Comparison of ENCODE assay signal across 8 cellular contexts in the genomic region with DNA sequence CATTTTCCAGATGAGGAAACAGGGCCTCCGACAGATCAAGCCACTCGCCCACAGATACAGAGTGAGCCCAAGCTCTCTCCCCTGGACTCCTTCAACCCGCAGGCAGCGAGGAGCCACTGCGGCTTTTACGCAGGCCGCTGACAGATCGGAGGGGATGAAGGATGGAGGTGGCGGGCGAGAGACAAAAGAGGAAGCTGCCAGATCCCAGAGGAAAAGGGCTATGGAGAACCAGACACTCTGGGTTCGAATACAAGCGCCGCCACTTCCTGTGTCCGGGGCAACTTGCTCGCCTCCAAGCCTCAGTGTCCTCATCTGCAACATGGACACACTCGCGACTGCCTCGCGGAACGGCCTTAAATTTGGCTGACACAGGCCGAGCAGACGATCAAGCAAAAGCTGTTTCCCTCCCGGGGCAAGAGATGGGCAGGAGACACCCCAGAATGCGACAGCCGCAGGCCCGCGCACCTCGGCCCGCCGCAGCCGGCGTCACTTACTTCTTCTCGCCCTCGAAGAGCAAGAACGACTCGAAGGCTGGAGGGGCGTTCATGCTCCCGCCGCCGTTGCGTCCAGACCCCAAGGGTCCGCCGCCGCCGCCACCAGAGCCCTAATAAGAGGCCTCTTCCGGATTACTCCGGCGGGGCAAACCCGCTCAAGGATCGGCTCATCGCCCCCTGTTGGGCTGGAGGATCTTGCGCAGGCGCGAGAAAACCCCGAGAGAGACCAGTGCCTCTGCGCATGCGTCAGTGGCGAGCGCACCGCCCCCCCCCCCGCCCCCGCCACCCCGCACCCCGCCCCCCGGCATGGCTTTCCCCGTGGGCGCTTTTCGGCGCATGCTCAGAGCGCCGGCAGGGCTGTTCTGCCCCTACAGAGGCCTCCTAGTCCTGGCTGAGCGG. TPM values are rescaled to one million over a fixed set of nuclear protein-coding genes. Genes with fewer than 3 reads are reported as not detected.
DNase-seq lines count a peak whose midpoint lies in the region; ATAC-seq, FAIRE-seq and TF ChIP-seq lines count a peak whose summit lies in the region.
"Not testable (repeated sequence)": the region's sequence is repeated elsewhere in the genome, so short reads cannot be mapped to it uniquely, and the experiment has no call there.

Gene POLR2J (minus strand): TSS at position 609 of the 893 bp plus-strand sequence. CDS start 62 bp downstream, at position 547.

- not testable (repeated sequence) for FAIRE-seq in endothelial cell of umbilical vein (lab: Jason Lieb, UNC)

- not testable (repeated sequence) for H2BK5ac ChIP-seq in mesendoderm (ENCODE audit: low read length)

- dilution Hi-C loops in endothelial cell of umbilical vein (cut with MboI; ENCODE audit: extremely low pct_ligation_motif_present, low sequenced_read_pairs) = not testable (repeated sequence)

- H3K23ac ChIP-seq in mesendoderm (ENCODE audit: low read length) = not testable (repeated sequence)

- H3K9me3 ChIP-seq in Peyer's patch; endothelial cell of umbilical vein (replicated peaks; ENCODE audit: control insufficient read depth, insufficient read depth, low read length): not testable (repeated sequence)

- H3K36me3 ChIP-seq in Peyer's patch = peaks cover 0 to 12% (median 0%) of the 10 kb centered on the region in 3 donors
- not testable (repeated sequence) for H3K36me3 ChIP-seq in endothelial cell of umbilical vein (ENCODE audit: control insufficient read depth in 2 of 2, extremely low read depth in 1 of 2, insufficient read depth in 2 of 2, low read length in 2 of 2); mesendoderm (ENCODE audit: control insufficient read depth, insufficient read depth, low read length)

- H2BK15ac ChIP-seq in mesendoderm (replicated peaks; ENCODE audit: low read depth) = not testable (repeated sequence)

- CTCF ChIA-PET in endothelial cell of umbilical vein (lab: Charles Lee) = not testable (repeated sequence)

- peak; percentile 74 for DNase-seq in ACHN
- DNase-seq in Peyer's patch = peak; percentile 83 to 96 (median 86)
- DNase-seq in activated T-cell treated with anti-CD3 and anti-CD28 coated beads, Interleukin-2, amount 50 U/mL, for 1 hour = peak; percentile 100
- DNase-seq in endothelial cell of umbilical vein (ENCODE audit: low read depth, low spot score) = peak; percentile 78
- DNase-seq in mesendoderm = peak; percentile 89
- DNase-seq in stimulated activated CD4-positive, alpha-beta T cell treated with anti-CD3 and anti-CD28 coated beads, Interleukin-2, amount 100 ng/mL, for 4 hours (ENCODE audit: low read depth) = peak; percentile 84

- not testable (repeated sequence) for H4K5ac ChIP-seq in mesendoderm (ENCODE audit: low read length)

- H3K4me3 ChIP-seq in Peyer's patch (peak within 1 kb of the TSS; percentile 40 to 62 (median 56)), endothelial cell of umbilical vein (replicated peaks in 1 of 3; ENCODE audit: insufficient read depth in 1 of 3, low read depth in 1 of 3, low read length in 3 of 3) (peak within 1 kb of the TSS in 1 of 3 experiments; percentile 45)
- H3K4me3 ChIP-seq in mesendoderm (ENCODE audit: low read length) = not testable (repeated sequence)

- H3K56ac ChIP-seq in mesendoderm (ENCODE audit: low read length) = not testable (repeated sequence)

- BruUV-seq in endothelial cell of umbilical vein (replicated peaks; lab: Mats Ljungman, UMichigan) = TSS peak; percentile 77

- intact Hi-C loops in endothelial cell of umbilical vein (cut with micrococcal nuclease) = not testable (repeated sequence)

- no CpG with 5 or more reads among the region's 72 CpGs for WGBS in mesendoderm (ENCODE audit: extremely low coverage, insufficient coverage, low lambda C conversion rate)

- not testable (repeated sequence) for H4K20me1 ChIP-seq in endothelial cell of umbilical vein (replicated peaks; ENCODE audit: control insufficient read depth, extremely low read depth, insufficient read depth, low read length)

- ATAC-seq in GM19043 (IDR thresholded peaks at IDR 0.05; ENCODE audit: low read depth, unreplicated experiment) = peak; percentile 81
- peak; percentile 67 for ATAC-seq in HG03039 (IDR thresholded peaks at IDR 0.05; ENCODE audit: unreplicated experiment)

- H4K8ac ChIP-seq in mesendoderm (ENCODE audit: low read depth, low read length) = not testable (repeated sequence)

- H3K79me2 ChIP-seq in endothelial cell of umbilical vein (ENCODE audit: control insufficient read depth, insufficient read depth, low read length); mesendoderm (ENCODE audit: control insufficient read depth, insufficient read depth, low read length): not testable (repeated sequence)

- not testable (repeated sequence) for H3K4ac ChIP-seq in mesendoderm (ENCODE audit: low read depth, low read length)

- not testable (repeated sequence) for H3K9me1 ChIP-seq in endothelial cell of umbilical vein (replicated peaks; ENCODE audit: control insufficient read depth, extremely low read depth, insufficient read depth, low read length)

- H3K4me2 ChIP-seq in endothelial cell of umbilical vein (ENCODE audit: insufficient read depth, low read length) = peak within 1 kb of the TSS; percentile 47
- H3K4me2 ChIP-seq in mesendoderm (ENCODE audit: low read length) = not testable (repeated sequence)

- peak within 1 kb of the TSS in 3 of 4 donors; percentile 65 to 73 (median 69) for H3K27ac ChIP-seq in Peyer's patch
- H3K27ac ChIP-seq in endothelial cell of umbilical vein (ENCODE audit: insufficient read depth, low read depth, low read length); mesendoderm (ENCODE audit: low read depth, low read length): not testable (repeated sequence)

- not testable (repeated sequence) for H3K4me1 ChIP-seq in Peyer's patch; endothelial cell of umbilical vein (ENCODE audit: control insufficient read depth, extremely low read depth, insufficient read depth, low read length); mesendoderm (ENCODE audit: control insufficient read depth, low read depth, low read length)

- H3K18ac ChIP-seq in mesendoderm (ENCODE audit: low read length) = not testable (repeated sequence)

- POLR2A ChIA-PET in endothelial cell of umbilical vein (lab: Charles Lee) = not testable (repeated sequence)

- not testable (repeated sequence) for H3K79me1 ChIP-seq in mesendoderm (ENCODE audit: low read length)

- not testable (repeated sequence) for H2AFZ ChIP-seq in endothelial cell of umbilical vein (ENCODE audit: low read depth, low read length)

- H2BK120ac ChIP-seq in mesendoderm (ENCODE audit: low read depth, low read length) = not testable (repeated sequence)

- in situ Hi-C loops in ACHN (cut with HindIII; ENCODE audit: low pct_ligation_motif_present, low pct_unique_long_range_greater_than_20kb, low sequenced_read_pairs) = not testable (repeated sequence)

- not testable (repeated sequence) for H3K9ac ChIP-seq in endothelial cell of umbilical vein (replicated peaks; ENCODE audit: extremely low read depth, insufficient read depth, low read length); mesendoderm (ENCODE audit: low read length)

- TF ChIP-seq CTCF in Peyer's patch (IDR thresholded peaks at IDR 0.05) (peak in 4 of 6 experiments; percentile 29 to 69 (median 56)), endothelial cell of umbilical vein (IDR thresholded peaks at IDR 0.05; ENCODE audit: extremely low read depth in 1 of 2, insufficient read depth in 1 of 2, low read depth in 1 of 2, low read length in 2 of 2) (peak in 1 of 2 donors; percentile 47)

- H2AK5ac ChIP-seq in mesendoderm (ENCODE audit: low read length) = not testable (repeated sequence)

- TF ChIP-seq POLR2A in Peyer's patch (IDR thresholded peaks at IDR 0.05) = not testable (repeated sequence)
- TF ChIP-seq POLR2A in endothelial cell of umbilical vein (IDR thresholded peaks at IDR 0.05; ENCODE audit: low read depth, low read length) = peak; percentile 43

- H3K27me3 ChIP-seq in Peyer's patch; endothelial cell of umbilical vein (ENCODE audit: control insufficient read depth in 2 of 2, insufficient read depth in 2 of 2, low read length in 2 of 2); mesendoderm (ENCODE audit: insufficient read depth, low read length, poor library complexity): not testable (repeated sequence)

TF ChIP-seq in endothelial cell of umbilical vein, 7 proteins besides CTCF, POLR2A, EP300 and RAD21:
- TF ChIP-seq POLR2AphosphoS5 (IDR thresholded peaks at IDR 0.05; ENCODE audit: insufficient read depth, low read depth, low read length) = peak; percentile 48

RNA-seq across cellular contexts. Expression of gene POLR2J, which starts in this region (rescaled TPM):
- total RNA-seq in Peyer's patch = 10 to 100 TPM; 13.2 to 27.9 (median 22.5) TPM
- total RNA-seq in endothelial cell of umbilical vein = 48.7 and 48.9 TPM in 2 replicates
- 93.6 and 114 TPM in 2 replicates for polyA plus RNA-seq in endothelial cell of umbilical vein
- 65.0 and 94.8 TPM in 2 replicates for polyA plus RNA-seq in endothelial cell of umbilical vein (2011; cell fraction: cytosol; rRNA removed)
- polyA plus RNA-seq in endothelial cell of umbilical vein (2011; cell fraction: nucleus; rRNA removed) = 28.0 and 35.7 TPM in 2 replicates
- 74.2 and 80.3 TPM in 2 replicates for polyA plus RNA-seq in endothelial cell of umbilical vein (2012)
- polyA minus RNA-seq in endothelial cell of umbilical vein = 17.4 and 22.2 TPM in 2 replicates
- 27.9 TPM for polyA minus RNA-seq in endothelial cell of umbilical vein (2011; cell fraction: cytosol; rRNA and poly(A)+ RNA removed)
- 20.2 and 35.8 TPM in 2 replicates for polyA minus RNA-seq in endothelial cell of umbilical vein (2011; cell fraction: nucleus; rRNA and poly(A)+ RNA removed)
- 139 TPM for polyA plus RNA-seq in mesendoderm (2013, experiment 1 of 2)
- polyA plus RNA-seq in mesendoderm (2013, experiment 2 of 2) = 136 TPM
